In the genomic region with DNA sequence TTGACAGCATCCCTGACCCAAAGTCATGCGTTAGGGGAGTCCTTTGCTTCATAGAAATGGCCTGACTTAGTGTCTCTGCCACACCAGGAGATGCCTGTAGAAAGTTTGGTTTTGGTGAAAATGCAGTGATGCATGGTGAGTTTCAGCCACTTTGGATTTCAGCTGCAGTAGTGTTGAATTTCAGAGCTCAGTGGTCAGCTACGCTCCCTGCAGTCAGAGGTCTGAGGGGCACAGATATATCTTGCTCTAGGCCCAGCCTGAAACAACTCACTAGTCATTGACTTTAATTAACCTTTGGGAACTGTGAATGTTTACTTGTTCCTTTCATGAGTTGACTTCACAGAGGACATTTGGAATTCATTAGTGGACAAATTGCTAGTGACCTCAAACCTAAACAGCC, we compare ENCODE assay signal across 1 cellular context.
TF ChIP-seq lines count a peak whose summit lies in the region.

No MANE protein-coding gene starts in this region.

TF ChIP-seq in K562, 482 proteins besides CTCF, POLR2A, EP300 and RAD21:
- TF ChIP-seq, protein P1, sequence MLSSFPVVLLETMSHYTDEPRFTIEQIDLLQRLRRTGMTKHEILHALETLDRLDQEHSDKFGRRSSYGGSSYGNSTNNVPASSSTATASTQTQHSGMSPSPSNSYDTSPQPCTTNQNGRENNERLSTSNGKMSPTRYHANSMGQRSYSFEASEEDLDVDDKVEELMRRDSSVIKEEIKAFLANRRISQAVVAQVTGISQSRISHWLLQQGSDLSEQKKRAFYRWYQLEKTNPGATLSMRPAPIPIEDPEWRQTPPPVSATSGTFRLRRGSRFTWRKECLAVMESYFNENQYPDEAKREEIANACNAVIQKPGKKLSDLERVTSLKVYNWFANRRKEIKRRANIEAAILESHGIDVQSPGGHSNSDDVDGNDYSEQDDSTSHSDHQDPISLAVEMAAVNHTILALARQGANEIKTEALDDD (IDR thresholded peaks at IDR 0.05): peak; percentile 21; the same call in 1 of the 2 replicates
- TF ChIP-seq, protein P2, sequence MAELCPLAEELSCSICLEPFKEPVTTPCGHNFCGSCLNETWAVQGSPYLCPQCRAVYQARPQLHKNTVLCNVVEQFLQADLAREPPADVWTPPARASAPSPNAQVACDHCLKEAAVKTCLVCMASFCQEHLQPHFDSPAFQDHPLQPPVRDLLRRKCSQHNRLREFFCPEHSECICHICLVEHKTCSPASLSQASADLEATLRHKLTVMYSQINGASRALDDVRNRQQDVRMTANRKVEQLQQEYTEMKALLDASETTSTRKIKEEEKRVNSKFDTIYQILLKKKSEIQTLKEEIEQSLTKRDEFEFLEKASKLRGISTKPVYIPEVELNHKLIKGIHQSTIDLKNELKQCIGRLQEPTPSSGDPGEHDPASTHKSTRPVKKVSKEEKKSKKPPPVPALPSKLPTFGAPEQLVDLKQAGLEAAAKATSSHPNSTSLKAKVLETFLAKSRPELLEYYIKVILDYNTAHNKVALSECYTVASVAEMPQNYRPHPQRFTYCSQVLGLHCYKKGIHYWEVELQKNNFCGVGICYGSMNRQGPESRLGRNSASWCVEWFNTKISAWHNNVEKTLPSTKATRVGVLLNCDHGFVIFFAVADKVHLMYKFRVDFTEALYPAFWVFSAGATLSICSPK (IDR thresholded peaks at IDR 0.05; ENCODE audit: borderline replicate concordance): no peak
